Comparison of ENCODE assay signal across 1 cellular context in genomic region chr17:59761385-59762021, GRCh38.
TF ChIP-seq lines count a peak whose summit lies in the region.

No MANE protein-coding gene starts in this region.

TF ChIP-seq in HepG2, 621 proteins besides CTCF, POLR2A, EP300 and RAD21 (continued from another document and continues in another):
- TF ChIP-seq ZBTB40 (IDR thresholded peaks at IDR 0.05): no peak
- no peak for TF ChIP-seq ZBTB40 (CRISPR knock-in tag; IDR thresholded peaks at IDR 0.05)
- TF ChIP-seq NR2C2 (CRISPR knock-in tag; IDR thresholded peaks at IDR 0.05; ENCODE audit: borderline replicate concordance): no peak
- TF ChIP-seq ZNF382 (CRISPR knock-in tag; IDR thresholded peaks at IDR 0.05; ENCODE audit: borderline replicate concordance): no peak
- TF ChIP-seq ZNF513 (CRISPR knock-in tag; conservative IDR thresholded peaks at IDR 0.05): no peak
- no peak for TF ChIP-seq ZBTB2 (CRISPR knock-in tag; IDR thresholded peaks at IDR 0.05; ENCODE audit: low read depth)
- no peak for TF ChIP-seq PLSCR1 (CRISPR knock-in tag; IDR thresholded peaks at IDR 0.05; ENCODE audit: borderline replicate concordance)
- TF ChIP-seq E2F2 (CRISPR knock-in tag; IDR thresholded peaks at IDR 0.05; ENCODE audit: borderline replicate concordance): no peak
- TF ChIP-seq DPF2 (CRISPR knock-in tag; IDR thresholded peaks at IDR 0.05; ENCODE audit: borderline replicate concordance, low read depth): no peak
- TF ChIP-seq GATAD1 (CRISPR knock-in tag; IDR thresholded peaks at IDR 0.05): no peak
- 0 out of 2 replicates have a peak, but pooled peaks have one; percentile 33 for TF ChIP-seq SSRP1 (CRISPR knock-in tag; IDR thresholded peaks at IDR 0.05)
- no peak for TF ChIP-seq ZNF33A (CRISPR knock-in tag; IDR thresholded peaks at IDR 0.05; ENCODE audit: borderline replicate concordance)
- TF ChIP-seq ZSCAN9 (CRISPR knock-in tag; IDR thresholded peaks at IDR 0.05; ENCODE audit: borderline replicate concordance): peak; percentile 57; the same call in 1 of the 2 replicates
- no peak for TF ChIP-seq CREB1 (IDR thresholded peaks at IDR 0.05)
- no peak for TF ChIP-seq CREB1 (CRISPR knock-in tag; IDR thresholded peaks at IDR 0.05)
- TF ChIP-seq ZBTB8A (CRISPR knock-in tag; IDR thresholded peaks at IDR 0.05; ENCODE audit: borderline replicate concordance, low read depth): no peak
- no peak for TF ChIP-seq NFKB2 (CRISPR knock-in tag; IDR thresholded peaks at IDR 0.05; ENCODE audit: borderline replicate concordance)
- no peak for TF ChIP-seq ZNF703 (CRISPR knock-in tag; IDR thresholded peaks at IDR 0.05; ENCODE audit: borderline replicate concordance)
- TF ChIP-seq ZNF709 (CRISPR knock-in tag; IDR thresholded peaks at IDR 0.05): no peak
- no peak for TF ChIP-seq EED (CRISPR knock-in tag; IDR thresholded peaks at IDR 0.05)
- TF ChIP-seq AFF4 (CRISPR knock-in tag; IDR thresholded peaks at IDR 0.05): peak; percentile 82
- no peak for TF ChIP-seq USF2 (IDR thresholded peaks at IDR 0.05; ENCODE audit: low read depth, low read length)
- no peak for TF ChIP-seq USF2 (CRISPR knock-in tag; IDR thresholded peaks at IDR 0.05; ENCODE audit: borderline replicate concordance)
- no peak for TF ChIP-seq HES4 (CRISPR knock-in tag; IDR thresholded peaks at IDR 0.05; ENCODE audit: borderline replicate concordance)
- no peak for TF ChIP-seq ZNF749 (CRISPR knock-in tag; IDR thresholded peaks at IDR 0.05; ENCODE audit: borderline replicate concordance)
- no peak for TF ChIP-seq TCF7 (IDR thresholded peaks at IDR 0.05; ENCODE audit: low read depth)
- TF ChIP-seq ZNF629 (CRISPR knock-in tag; conservative IDR thresholded peaks at IDR 0.05): no peak
- TF ChIP-seq HDAC6 (IDR thresholded peaks at IDR 0.05; ENCODE audit: low read depth, low read length): no peak
- peak; percentile 49; the same call in 1 of the 2 replicates for TF ChIP-seq ZNF331 (CRISPR knock-in tag; IDR thresholded peaks at IDR 0.05)
- no peak for TF ChIP-seq FUBP1 (CRISPR knock-in tag; IDR thresholded peaks at IDR 0.05; ENCODE audit: borderline replicate concordance)
- TF ChIP-seq ZNF761 (CRISPR knock-in tag; conservative IDR thresholded peaks at IDR 0.05): no peak
- no peak for TF ChIP-seq BCL3 (CRISPR knock-in tag; IDR thresholded peaks at IDR 0.05)
- TF ChIP-seq NONO (IDR thresholded peaks at IDR 0.05): no peak
- no peak for TF ChIP-seq NONO (CRISPR knock-in tag; conservative IDR thresholded peaks at IDR 0.05)
- no peak for TF ChIP-seq SRY (CRISPR knock-in tag; IDR thresholded peaks at IDR 0.05)
- peak; percentile 63 for TF ChIP-seq RARA (CRISPR knock-in tag; IDR thresholded peaks at IDR 0.05)
- no peak for TF ChIP-seq SCMH1 (CRISPR knock-in tag; IDR thresholded peaks at IDR 0.05; ENCODE audit: borderline replicate concordance)
